In the genomic region with DNA sequence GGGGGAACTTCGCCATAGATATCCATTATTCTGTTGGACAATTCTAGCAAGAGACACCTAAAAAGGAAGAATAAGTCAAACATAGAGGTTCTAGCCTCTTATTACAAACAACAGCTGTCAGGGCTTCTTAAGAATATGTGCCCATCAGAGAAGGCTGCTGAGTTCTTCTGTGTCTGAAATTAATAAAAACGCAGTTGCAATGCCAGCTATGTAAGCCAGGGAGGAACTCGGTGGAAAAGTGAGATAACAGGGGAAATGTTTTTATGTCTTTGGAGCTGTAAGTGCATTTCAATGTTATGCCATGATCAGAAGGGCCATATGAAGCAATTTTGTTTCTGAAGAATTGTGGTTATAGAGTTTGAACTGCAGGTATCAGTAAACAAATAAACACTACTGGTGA, we compare ENCODE assay signal across 15 cellular contexts.
"Had no signal": no experiment of that assay in that cellular context is flagged by ENCODE, and none has a peak within 500 bp of the region (broad histone marks: within the 10 kb centered on the region; RNA-seq: fewer than 3 reads in every experiment).

No MANE protein-coding gene starts in this region.

- ATAC-seq: heart right ventricle, left lung, mucosa of descending colon, psoas muscle, sciatic nerve, T-helper 17 cell, upper lobe of right lung had no signal

- H3K27me3 ChIP-seq: heart right ventricle, left lung, upper lobe of right lung had no signal

- H3K4me3 ChIP-seq: heart right ventricle, left lung, mucosa of descending colon, psoas muscle, upper lobe of right lung had no signal

- H3K4me1 ChIP-seq: heart right ventricle, left lung, psoas muscle, upper lobe of right lung had no signal

- H3K36me3 ChIP-seq: heart right ventricle, left lung, upper lobe of right lung had no signal

- H3K9me3 ChIP-seq: heart right ventricle, left lung, mucosa of descending colon, psoas muscle, upper lobe of right lung had no signal

- DNase-seq: activated CD4-positive, alpha-beta T cell treated with anti-CD3 and anti-CD28 coated beads, Interleukin-2, amount 50 U/mL, for 1 hour; activated naive CD4-positive, alpha-beta T cell treated with anti-CD3 and anti-CD28 coated beads, Interleukin-2, amount 50 U/mL, for 16 hours; activated T-cell treated with anti-CD3 and anti-CD28 coated beads, Interleukin-2, amount 50 U/mL, for 1 hour; amygdala; dermis blood vessel endothelial cell; heart right ventricle; islet precursor cell; left lung; mucosa of descending colon; occipital lobe; psoas muscle; stimulated activated naive CD4-positive, alpha-beta T cell treated with Interleukin-2 at 50 U/mL for 16 hours; T-helper 17 cell; upper lobe of right lung had no signal

- H3K27ac ChIP-seq: heart right ventricle, left lung, psoas muscle, upper lobe of right lung had no signal
